8 cellular contexts compared by ENCODE assay signal in the genomic region with DNA sequence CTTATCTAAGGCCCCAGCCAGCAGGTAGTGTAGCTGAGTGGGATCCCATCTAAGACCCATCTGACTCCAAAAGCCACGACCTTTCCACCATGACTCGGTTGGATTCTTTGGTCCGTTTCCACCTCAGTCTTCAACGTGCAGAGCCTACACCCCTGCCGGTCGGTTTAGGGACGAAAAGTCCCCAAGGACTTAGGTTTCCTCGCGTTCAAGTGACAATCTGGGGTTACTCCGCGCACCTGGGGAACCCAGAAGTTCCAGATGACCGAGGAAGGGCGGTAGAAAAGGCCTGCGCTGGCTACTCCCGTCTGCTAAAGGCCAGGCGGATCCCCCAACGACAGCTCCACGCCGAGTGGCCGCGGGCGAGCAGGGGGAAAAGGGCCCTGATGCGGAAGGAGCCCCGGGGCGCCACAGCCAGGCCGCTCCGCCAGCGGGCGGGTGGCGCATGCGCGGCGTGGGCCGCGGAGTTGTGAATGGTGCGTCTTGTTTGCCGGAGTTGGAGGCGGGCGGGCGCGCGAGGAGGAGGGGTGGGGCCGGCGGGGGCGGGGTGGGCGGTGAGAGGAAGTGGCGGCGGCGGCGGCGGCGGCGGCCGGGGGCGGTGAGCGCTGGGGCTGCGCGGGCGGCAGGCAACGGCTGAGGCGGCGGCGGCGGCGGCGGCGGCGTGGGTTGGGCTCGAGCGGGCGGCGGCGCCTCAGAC. TPM values are rescaled to one million over a fixed set of nuclear protein-coding genes. Genes with fewer than 3 reads are reported as not detected.
DNase-seq lines count a peak whose midpoint lies in the region; ATAC-seq, FAIRE-seq and TF ChIP-seq lines count a peak whose summit lies in the region.

A gene (plus strand): TSS at position 595 of the 694 bp plus-strand sequence. CDS start 259 bp downstream, outside the sequence.

- H3K9ac ChIP-seq in BLaER1 (peak within 1 kb of the TSS; percentile 99), HepG2 (ENCODE audit: insufficient read depth, low read depth, low read length) (peak within 1 kb of the TSS; percentile 100)

- H3K4me2 ChIP-seq in BLaER1 (peak within 1 kb of the TSS; percentile 98), HepG2 (ENCODE audit: low read depth, low read length) (peak within 1 kb of the TSS; percentile 100)

- peak; percentile 47; the same call in 1 of the 2 replicates for TF ChIP-seq CTCF in HepG2 (CRISPR knock-in tag; IDR thresholded peaks at IDR 0.05)

- H3K27me3 ChIP-seq in BLaER1: no peaks in the 10 kb centered on the region
- no peaks in the 10 kb centered on the region; a peak in 1 of 5 replicates for H3K27me3 ChIP-seq in HepG2 (ENCODE audit: control insufficient read depth in 1 of 2, insufficient read depth in 2 of 2, low read length in 2 of 2)

- in situ Hi-C loops in HepG2 (cut with HindIII; ENCODE audit: extremely low pct_ligation_motif_present, low pct_unique_long_range_greater_than_20kb): no loop called here

- under 1% methylated on average over 38 of the region's 73 CpGs for WGBS in HepG2 (ENCODE audit: low lambda C conversion rate)

- H3K9me3 ChIP-seq in BLaER1 (no peaks in the 10 kb centered on the region), HepG2 (ENCODE audit: low read length) (no peaks in the 10 kb centered on the region)

- POLR2A ChIA-PET in HepG2 (lab: Yijun Ruan, JAX): interaction anchor here (0.6 to 1.8 kb wide), 18 partner anchors 9 to 238 kb away, joined by 3 to 12 read pairs (median 4); a partner anchor contains a TSS

- peak; percentile 54; the same call in 1 of the 2 replicates for TF ChIP-seq RAD21 in HepG2 (CRISPR knock-in tag; IDR thresholded peaks at IDR 0.05)

- H3K27me3 Mint-ChIP-seq in dendritic cell treated with granulocyte-macrophage colony-stimulating factor and Interleukin-4, amounts not matched to agents 40 ng/mL and 50 ng/mL, for 4 days: no peaks in the 10 kb centered on the region

- H3K4me3 ChIP-seq in BLaER1 (peak within 1 kb of the TSS; percentile 96), HepG2 (replicated peaks in 1 of 3; ENCODE audit: insufficient read depth in 1 of 3, low read depth in 2 of 3, low read length in 3 of 3) (peak within 1 kb of the TSS; percentile 96 to 99 (median 98))

- H3K4me1 ChIP-seq in BLaER1 (peaks cover 77% of the 10 kb centered on the region), HepG2 (ENCODE audit: insufficient read depth, low read length) (peaks cover 80% of the 10 kb centered on the region)

- H3K9me3 Mint-ChIP-seq in dendritic cell treated with granulocyte-macrophage colony-stimulating factor and Interleukin-4, amounts not matched to agents 40 ng/mL and 50 ng/mL, for 4 days: no peaks in the 10 kb centered on the region

- BruUV-seq in HepG2 (replicated peaks; lab: Mats Ljungman, UMichigan): TSS peak; percentile 99

- DNase-seq in GM19239 (ENCODE audit: insufficient read length, low spot score) (peak; percentile 96), NCI-H748 treated with DMSO at 0.1 percent for 48 hours (lab: John Stamatoyannopoulos, UW) (peak; percentile 43), HepG2 (ENCODE audit: low spot score) (peak; percentile 90)
- peak; percentile 84 to 86 for DNase-seq in activated CD4-positive, alpha-beta T cell treated with anti-CD3 and anti-CD28 coated beads, Interleukin-2, amount 50 U/mL, for 24 hours (ENCODE audit: low read depth in 1 of 2, low spot score in 1 of 2)
- DNase-seq in stimulated activated CD4-positive, alpha-beta T cell treated with anti-CD3 and anti-CD28 coated beads, Interleukin-2, amount 100 ng/mL, for 48 hours: peak; percentile 87 to 90

- peak within 1 kb of the TSS; percentile 88 for H3K4me3 Mint-ChIP-seq in dendritic cell treated with granulocyte-macrophage colony-stimulating factor and Interleukin-4, amounts not matched to agents 40 ng/mL and 50 ng/mL, for 4 days

- peak within 1 kb of the TSS; percentile 87 for H3K27ac Mint-ChIP-seq in dendritic cell treated with granulocyte-macrophage colony-stimulating factor and Interleukin-4, amounts not matched to agents 40 ng/mL and 50 ng/mL, for 4 days

- peak; percentile 69 for FAIRE-seq in GM19239 (lab: Jason Lieb, UNC)
- FAIRE-seq in HepG2 (lab: Jason Lieb, UNC): no peak

- TF ChIP-seq POLR2A in HepG2 (IDR thresholded peaks at IDR 0.05; ENCODE audit: insufficient read depth in 1 of 2, low read depth in 2 of 2, low read length in 2 of 2): peak; percentile 95 to 99

- H3K27ac ChIP-seq in BLaER1: peak within 1 kb of the TSS; percentile 99
- H3K27ac ChIP-seq in HepG2 (ENCODE audit: extremely low read length, insufficient read depth, low read length): peak within 1 kb of the TSS; percentile 97

- H4K20me1 ChIP-seq in BLaER1 (peaks cover 42% of the 10 kb centered on the region), HepG2 (ENCODE audit: insufficient read depth, low read length) (no peaks in the 10 kb centered on the region; the same call in 1 of the 2 replicates)

- peaks cover 41% of the 10 kb centered on the region for H3K36me3 Mint-ChIP-seq in dendritic cell treated with granulocyte-macrophage colony-stimulating factor and Interleukin-4, amounts not matched to agents 40 ng/mL and 50 ng/mL, for 4 days (ENCODE audit: low read depth)

- intact Hi-C loops in dendritic cell treated with granulocyte-macrophage colony-stimulating factor and Interleukin-4, amounts not matched to agents 40 ng/mL and 50 ng/mL, for 4 days (cut with micrococcal nuclease): loop anchor here (5.0 kb wide), 1 partner anchor 79 kb away; a partner anchor contains a TSS
- intact Hi-C loops in HepG2 (cut with micrococcal nuclease; ENCODE audit: unreplicated experiment): loop anchor here (1.0 to 10.0 kb wide), 2 partner anchors 10 to 1056 kb away; a partner anchor contains a TSS

- H3K79me2 ChIP-seq in HepG2 (ENCODE audit: insufficient read depth, low read length): peaks cover 50% of the 10 kb centered on the region

- peaks cover 38% of the 10 kb centered on the region for H3K4me1 Mint-ChIP-seq in dendritic cell treated with granulocyte-macrophage colony-stimulating factor and Interleukin-4, amounts not matched to agents 40 ng/mL and 50 ng/mL, for 4 days (ENCODE audit: low read depth)

- peak within 1 kb of the TSS; percentile 98 for H2AFZ ChIP-seq in HepG2 (ENCODE audit: low read length)

- TF ChIP-seq EP300 in HepG2 (IDR thresholded peaks at IDR 0.05; ENCODE audit: low read depth in 2 of 2, low read length in 2 of 2): no peak
- TF ChIP-seq EP300 in HepG2 (CRISPR knock-in tag; IDR thresholded peaks at IDR 0.05; ENCODE audit: borderline replicate concordance): peak; percentile 52

- CTCF ChIA-PET in HepG2 (lab: Yijun Ruan, JAX; ENCODE audit: low intra/inter-chr PET ratio, low total read pairs): no interaction called here

- ATAC-seq in HG03460 (IDR thresholded peaks at IDR 0.05; ENCODE audit: unreplicated experiment) (peak; percentile 70), HepG2 (peak; percentile 89)

- H3K36me3 ChIP-seq in BLaER1 (peaks cover 26% of the 10 kb centered on the region), HepG2 (replicated peaks in 1 of 2; ENCODE audit: control insufficient read depth in 1 of 2, insufficient read depth in 2 of 2, low read length in 2 of 2) (no peaks in the 10 kb centered on the region)

TF ChIP-seq in HepG2, 621 proteins besides CTCF, POLR2A, EP300 and RAD21 (continues in another document):
- TF ChIP-seq CCAR2 (optimal IDR thresholded peaks at IDR 0.05; ENCODE audit: low read depth, low read length): no peak
- peak in 1 of 2 experiments; percentile 20; a peak in 1 of 4 replicates for TF ChIP-seq NR2F1 (CRISPR knock-in tag; IDR thresholded peaks at IDR 0.05)
- peak; percentile 94 for TF ChIP-seq ZNF160 (CRISPR knock-in tag; IDR thresholded peaks at IDR 0.05)
- 0 out of 2 replicates have a peak, but pooled peaks have one; percentile 10 for TF ChIP-seq REL (CRISPR knock-in tag; conservative IDR thresholded peaks at IDR 0.05)
- peak; percentile 56 for TF ChIP-seq NFYB (CRISPR knock-in tag; IDR thresholded peaks at IDR 0.05)
- TF ChIP-seq MBNL3 (CRISPR knock-in tag; conservative IDR thresholded peaks at IDR 0.05): no peak

RNA-seq across cellular contexts. Expression of the gene that starts here (rescaled TPM):
- total RNA-seq in HepG2 (2016; rRNA removed; fragmentation: Illumina TruSeq; extraction: Trizol): 70.8 and 76.0 TPM in 2 replicates
- total RNA-seq in HepG2 (2016; cell fraction: cytosol; rRNA removed; fragmentation: Illumina TruSeq; extraction: Trizol; ENCODE audit: low read depth): 14.1 and 16.3 TPM in 2 replicates
- 66.9 and 69.6 TPM in 2 replicates for total RNA-seq in HepG2 (2016; cell fraction: insoluble cytoplasmic fraction; rRNA removed; fragmentation: Illumina TruSeq; extraction: Trizol)
- 38.3 and 41.2 TPM in 2 replicates for total RNA-seq in HepG2 (2016; cell fraction: membrane; rRNA removed; fragmentation: Illumina TruSeq; extraction: Trizol)
- total RNA-seq in HepG2 (2016; cell fraction: nucleus; rRNA removed; fragmentation: Illumina TruSeq; extraction: Trizol): 31.2 and 35.7 TPM in 2 replicates
- polyA plus RNA-seq in HepG2 (2011; rRNA removed): 15.4 and 22.1 TPM in 2 replicates
- 10.3 and 18.1 TPM in 2 replicates for polyA plus RNA-seq in HepG2 (2011; cell fraction: cytosol; rRNA removed)
- polyA plus RNA-seq in HepG2 (2011; cell fraction: nucleus; rRNA removed): 10.2 and 17.3 TPM in 2 replicates
- polyA plus RNA-seq in HepG2 (2012): 28.7 and 37.3 TPM in 2 replicates
- polyA plus RNA-seq in HepG2 (2016; cell fraction: cytosol; fragmentation: Illumina TruSeq; extraction: Trizol; ENCODE audit: low read depth): 7.7 and 8.0 TPM in 2 replicates
- 67.5 and 73.5 TPM in 2 replicates for polyA plus RNA-seq in HepG2 (2016; cell fraction: insoluble cytoplasmic fraction; fragmentation: Illumina TruSeq; extraction: Trizol; ENCODE audit: low read depth)
- 22.4 and 23.1 TPM in 2 replicates for polyA plus RNA-seq in HepG2 (2016; cell fraction: membrane; fragmentation: Illumina TruSeq; extraction: Trizol; ENCODE audit: low read depth)
- polyA plus RNA-seq in HepG2 (2016; cell fraction: nucleus; fragmentation: Illumina TruSeq; extraction: Trizol; ENCODE audit: insufficient read depth, low read depth): 46.0 and 53.1 TPM in 2 replicates
- polyA minus RNA-seq in HepG2 (2011; rRNA and poly(A)+ RNA removed; ENCODE audit: low replicate concordance): 9.6 and 21.2 TPM in 2 replicates
- polyA minus RNA-seq in HepG2 (2011; cell fraction: cytosol; rRNA and poly(A)+ RNA removed): 35.2 and 47.8 TPM in 2 replicates
- polyA minus RNA-seq in HepG2 (2011; cell fraction: nucleus; rRNA and poly(A)+ RNA removed): 23.3 and 26.0 TPM in 2 replicates

Comparison
In these comparisons a context has a peak if more than half of its experiments do, and no peak if none do; other contexts are left out.
1. Peak in every context shown above with its lines: DNase-seq, ATAC-seq, H3K4me3 ChIP-seq and H3K27ac ChIP-seq.
2. DNase-seq: peak in every context shown above with its lines; median percentile 96 in GM19239; 90 in HepG2; 88 in stimulated activated CD4-positive, alpha-beta T cell treated with anti-CD3 and anti-CD28 coated beads, Interleukin-2, amount 100 ng/mL, for 48 hours; 85 in activated CD4-positive, alpha-beta T cell treated with anti-CD3 and anti-CD28 coated beads, Interleukin-2, amount 50 U/mL, for 24 hours; 43 in NCI-H748 treated with DMSO at 0.1 percent for 48 hours.